ENCODE assay signal across 2 cellular contexts in the genomic region with DNA sequence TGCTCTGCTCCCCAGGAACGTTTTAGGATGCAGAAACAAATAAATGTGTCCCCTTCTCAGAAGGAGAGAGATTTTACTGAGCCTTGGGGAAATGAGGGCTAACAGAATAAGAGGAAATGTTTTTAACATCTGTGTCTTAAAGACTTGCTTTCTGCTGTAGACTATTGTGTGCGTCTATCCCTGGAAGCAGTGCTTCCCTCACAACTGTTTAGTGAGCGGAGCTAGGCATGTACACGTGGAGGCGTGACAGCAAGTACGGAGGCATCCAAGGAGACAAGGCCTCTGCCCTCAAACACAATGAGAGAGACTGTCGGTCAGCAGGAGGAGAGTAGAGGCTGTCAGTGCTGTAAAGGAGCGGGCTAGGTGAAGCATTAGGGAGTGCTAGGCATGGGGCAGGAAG.
TF ChIP-seq lines count a peak whose summit lies in the region.

No MANE protein-coding gene starts in this region.

TF ChIP-seq in HepG2, 621 proteins besides CTCF, POLR2A, EP300 and RAD21:
- TF ChIP-seq, protein P1, sequence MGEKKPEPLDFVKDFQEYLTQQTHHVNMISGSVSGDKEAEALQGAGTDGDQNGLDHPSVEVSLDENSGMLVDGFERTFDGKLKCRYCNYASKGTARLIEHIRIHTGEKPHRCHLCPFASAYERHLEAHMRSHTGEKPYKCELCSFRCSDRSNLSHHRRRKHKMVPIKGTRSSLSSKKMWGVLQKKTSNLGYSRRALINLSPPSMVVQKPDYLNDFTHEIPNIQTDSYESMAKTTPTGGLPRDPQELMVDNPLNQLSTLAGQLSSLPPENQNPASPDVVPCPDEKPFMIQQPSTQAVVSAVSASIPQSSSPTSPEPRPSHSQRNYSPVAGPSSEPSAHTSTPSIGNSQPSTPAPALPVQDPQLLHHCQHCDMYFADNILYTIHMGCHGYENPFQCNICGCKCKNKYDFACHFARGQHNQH (CRISPR knock-in tag; IDR thresholded peaks at IDR 0.05), result no peak

TF ChIP-seq in H1, 55 proteins besides CTCF, POLR2A, EP300 and RAD21:
- TF ChIP-seq NRF1 (IDR thresholded peaks at IDR 0.05; ENCODE audit: low read depth, low read length), result no peak
- no peak for TF ChIP-seq MAFK (IDR thresholded peaks at IDR 0.05; ENCODE audit: low read depth, low read length)
- TF ChIP-seq ZNF274 (IDR thresholded peaks at IDR 0.05; ENCODE audit: borderline replicate concordance, extremely low read depth, low read length), result no peak
- TF ChIP-seq CREB1 (IDR thresholded peaks at IDR 0.05), result no peak
- TF ChIP-seq CHD1 (IDR thresholded peaks at IDR 0.05; ENCODE audit: low read depth, low read length), result no peak
- TF ChIP-seq, protein P2, sequence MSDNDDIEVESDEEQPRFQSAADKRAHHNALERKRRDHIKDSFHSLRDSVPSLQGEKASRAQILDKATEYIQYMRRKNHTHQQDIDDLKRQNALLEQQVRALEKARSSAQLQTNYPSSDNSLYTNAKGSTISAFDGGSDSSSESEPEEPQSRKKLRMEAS (IDR thresholded peaks at IDR 0.05), result no peak
- no peak for TF ChIP-seq TBP (IDR thresholded peaks at IDR 0.05; ENCODE audit: low read depth, low read length)
- TF ChIP-seq, protein P3, sequence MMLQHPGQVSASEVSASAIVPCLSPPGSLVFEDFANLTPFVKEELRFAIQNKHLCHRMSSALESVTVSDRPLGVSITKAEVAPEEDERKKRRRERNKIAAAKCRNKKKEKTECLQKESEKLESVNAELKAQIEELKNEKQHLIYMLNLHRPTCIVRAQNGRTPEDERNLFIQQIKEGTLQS (IDR thresholded peaks at IDR 0.05; ENCODE audit: insufficient read depth, low read depth, low read length), result no peak
- no peak for TF ChIP-seq TAF1 (IDR thresholded peaks at IDR 0.05; ENCODE audit: low read depth, low read length)
- TF ChIP-seq SRF (IDR thresholded peaks at IDR 0.05; ENCODE audit: low read depth, low read length), result no peak
- TF ChIP-seq JUND (IDR thresholded peaks at IDR 0.05; ENCODE audit: low read length), result no peak
- TF ChIP-seq GABPA (IDR thresholded peaks at IDR 0.05; ENCODE audit: borderline replicate concordance, insufficient read depth, low read length), result no peak
